In genomic region chr13:89988206-89988605, GRCh38 we compare ENCODE assay signal across 29 cellular contexts.
"Had no signal": no experiment of that assay in that cellular context is flagged by ENCODE, and none has a peak within 500 bp of the region (broad histone marks: within the 10 kb centered on the region; RNA-seq: fewer than 3 reads in every experiment).

No MANE protein-coding gene starts in this region.

- H3K9me3 ChIP-seq: esophagus muscularis mucosa, gastroesophageal sphincter, heart right ventricle had no signal

- DNase-seq: activated B cell treated with CpG ODN at 0.5 μM for 24 hours; activated CD4-positive, alpha-beta T cell treated with anti-CD3 and anti-CD28 coated beads for 48 hours; activated CD4-positive, alpha-beta T cell treated with anti-CD3 and anti-CD28 coated beads, Interleukin-2, amount 50 U/mL, for 1 hour; activated CD4-positive, alpha-beta T cell treated with anti-CD3 and anti-CD28 coated beads, Interleukin-2, amount 50 U/mL, for 48 hours; activated CD8-positive, alpha-beta memory T cell treated with anti-CD3 and anti-CD28 coated beads for 24 hours; activated CD8-positive, alpha-beta T cell treated with anti-CD3 and anti-CD28 coated beads for 36 hours; activated effector memory CD4-positive, alpha-beta T cell treated with Interleukin-2 at 50 U/mL for 16 hours; activated gamma-delta T cell treated with Interleukin-2 at 50 U/mL for 16 hours; activated naive CD4-positive, alpha-beta T cell treated with anti-CD3 and anti-CD28 coated beads, Interleukin-2, amount 50 U/mL, for 16 hours; activated naive CD4-positive, alpha-beta T cell treated with Interleukin-2 at 50 U/mL for 16 hours; activated T-cell treated with anti-CD3 and anti-CD28 coated beads, Interleukin-2, amount 50 U/mL, for 4 hours; amniotic stem cell; anterior cingulate cortex; brain microvascular endothelial cell; cortex of kidney; dermis blood vessel endothelial cell; effector CD4-positive, alpha-beta T cell; effector memory CD8-positive, alpha-beta T cell; erythroblast; foreskin melanocyte; heart right ventricle; T-helper 1 cell; T-helper 17 cell; T1000; WERI-Rb-1 had no signal

- H3K27ac ChIP-seq: brain microvascular endothelial cell, esophagus muscularis mucosa, gastroesophageal sphincter, heart right ventricle, WERI-Rb-1 had no signal

- H3K36me3 ChIP-seq: brain microvascular endothelial cell, esophagus muscularis mucosa, gastroesophageal sphincter, heart right ventricle, WERI-Rb-1 had no signal

- H3K4me3 ChIP-seq: esophagus muscularis mucosa, gastroesophageal sphincter, heart right ventricle had no signal

- ATAC-seq: activated CD4-positive, CD25-positive, alpha-beta regulatory T cell treated with anti-CD3 and anti-CD28 coated beads, Interleukin-2, amount 50 U/mL, for 24 hours; activated CD8-positive, alpha-beta T cell treated with anti-CD3 and anti-CD28 coated beads for 36 hours; activated T-cell treated with anti-CD3 and anti-CD28 coated beads, Interleukin-2, amount 50 U/mL, for 4 hours; activated T-helper 17 cell treated with anti-CD3 and anti-CD28 coated beads, Interleukin-2, amount 50 U/mL, for 72 hours; effector memory CD8-positive, alpha-beta T cell; gastroesophageal sphincter; heart right ventricle; T-helper 17 cell had no signal

- H3K27me3 ChIP-seq: brain microvascular endothelial cell, esophagus muscularis mucosa, gastroesophageal sphincter, heart right ventricle had no signal

- H3K4me1 ChIP-seq: esophagus muscularis mucosa, gastroesophageal sphincter had no signal
